ENCODE assay signal across 8 cellular contexts in genomic region chr2:64988420-64989125, GRCh38. TPM values are rescaled to one million over a fixed set of nuclear protein-coding genes. Genes with fewer than 3 reads are reported as not detected.
DNase-seq lines count a peak whose midpoint lies in the region; ATAC-seq and TF ChIP-seq lines count a peak whose summit lies in the region.

No MANE protein-coding gene starts in this region.

- POLR2A ChIA-PET in activated B cell treated with CpG ODN at 0.5 μM for 24 hours (lab: Charles Lee), result interaction anchor here (0.7 to 6.9 kb wide), 22 partner anchors 8 to 464 kb away, joined by 3 to 102 read pairs (median 8); partner anchors contain the start of genes ACTR2, AFTPH, CEP68 and RAB1A

- TF ChIP-seq CTCF in activated B cell treated with CpG ODN at 0.5 μM for 24 hours (IDR thresholded peaks at IDR 0.05), result no peak

- H3K4me1 Mint-ChIP-seq in activated B cell treated with CpG ODN at 0.5 μM for 24 hours, result peaks cover 40% of the 10 kb centered on the region

- peak overlapping the region; percentile 85 for H3K4me3 Mint-ChIP-seq in activated B cell treated with CpG ODN at 0.5 μM for 24 hours

- peak overlapping the region; percentile 90 for H3K27ac ChIP-seq in layer of hippocampus (ENCODE audit: low read depth, low read length)

- peak; percentile 71 for DNase-seq in NCI-H748 (lab: John Stamatoyannopoulos, UW; ENCODE audit: unreplicated experiment)
- DNase-seq in NCI-H748 treated with DMSO at 0.1 percent for 48 hours (lab: John Stamatoyannopoulos, UW), result no peak
- DNase-seq in NCI-H1930 (lab: John Stamatoyannopoulos, UW), result peak; percentile 80 to 82
- DNase-seq in activated B cell treated with CpG ODN at 0.5 μM for 24 hours, result peak; percentile 62
- DNase-seq in cerebellum (ENCODE audit: low spot score), result peak; percentile 72
- peak; percentile 15 to 32 for DNase-seq in stimulated activated CD4-positive, alpha-beta T cell treated with anti-CD3 and anti-CD28 coated beads, Interleukin-1b, Interleukin-23, amount 100 ng/mL, for 4 hours (ENCODE audit: low read depth in 2 of 2)

- no peaks in the 10 kb centered on the region for H3K9me3 Mint-ChIP-seq in activated B cell treated with CpG ODN at 0.5 μM for 24 hours

- ATAC-seq in HG02852 (IDR thresholded peaks at IDR 0.05; ENCODE audit: unreplicated experiment) (peak; percentile 37), activated B cell treated with CpG ODN at 0.5 μM for 24 hours (ENCODE audit: low read depth) (peak; percentile 43)

- H3K27me3 ChIP-seq in layer of hippocampus (ENCODE audit: control insufficient read depth, insufficient read depth, low read length), result no peaks in the 10 kb centered on the region

- CTCF ChIA-PET in activated B cell treated with CpG ODN at 0.5 μM for 24 hours (lab: Charles Lee), result interaction anchor here (0.6 to 2.1 kb wide), 6 partner anchors 37 to 71 kb away, joined by 3 to 35 read pairs (median 4); no protein-coding TSS in a partner anchor

- intact Hi-C loops in activated B cell treated with CpG ODN at 0.5 μM for 24 hours (cut with micrococcal nuclease), result loop anchor here (1.0 to 2.0 kb wide), 10 partner anchors 9 to 464 kb away; partner anchors contain the start of genes AFTPH and RAB1A

- H3K27ac Mint-ChIP-seq in activated B cell treated with CpG ODN at 0.5 μM for 24 hours, result peak overlapping the region; percentile 87

- peaks cover 3% of the 10 kb centered on the region for H3K36me3 Mint-ChIP-seq in activated B cell treated with CpG ODN at 0.5 μM for 24 hours (ENCODE audit: low read depth)

- H3K27me3 Mint-ChIP-seq in activated B cell treated with CpG ODN at 0.5 μM for 24 hours, result no peaks in the 10 kb centered on the region

RNA-seq across cellular contexts. Expression of gene SLC1A4, which starts 0.6 kb away (rescaled TPM):
- total RNA-seq in activated B cell treated with CpG ODN at 0.5 μM for 24 hours, result 32.1 and 35.4 TPM in 2 replicates
- 44.3 TPM for total RNA-seq in cerebellum
